8 cellular contexts compared by ENCODE assay signal in genomic region chr11:111531687-111532364, GRCh38. TPM values are rescaled to one million over a fixed set of nuclear protein-coding genes. Genes with fewer than 3 reads are reported as not detected.
DNase-seq lines count a peak whose midpoint lies in the region; ATAC-seq and TF ChIP-seq lines count a peak whose summit lies in the region.

No MANE protein-coding gene starts in this region.

- no peaks in the 10 kb centered on the region for H3K79me2 ChIP-seq in osteoblast (ENCODE audit: insufficient read depth, low read length)

- no peaks in the 10 kb centered on the region for H3K27me3 ChIP-seq in osteoblast (ENCODE audit: insufficient read depth, low read length)

- H3K4me3 ChIP-seq in HEK293 (ENCODE audit: low read depth, low read length): no peak overlapping the region
- peak overlapping the region; percentile 37 for H3K4me3 ChIP-seq in osteoblast (ENCODE audit: insufficient read depth, low read length)
- no peak overlapping the region for H3K4me3 ChIP-seq in coronary artery

- ATAC-seq in activated naive CD8-positive, alpha-beta T cell treated with anti-CD3 and anti-CD28 coated beads, Interleukin-2, amount 50 U/mL, for 24 hours: peak; percentile 99

- H3K4me3 Mint-ChIP-seq in activated naive CD8-positive, alpha-beta T cell treated with anti-CD3 and anti-CD28 coated beads, Interleukin-2, amount 50 U/mL, for 24 hours: peak overlapping the region; percentile 59

- CTCF ChIA-PET in HEK293 (lab: Yijun Ruan, JAX): no interaction called here

- H3K27ac ChIP-seq in HEK293 (ENCODE audit: extremely low read depth, low read depth, low read length): no peak overlapping the region
- peak overlapping the region; percentile 81 for H3K27ac ChIP-seq in osteoblast (ENCODE audit: low read depth, low read length)
- H3K27ac ChIP-seq in coronary artery: no peak overlapping the region

- H3K36me3 ChIP-seq in HEK293 (ENCODE audit: control insufficient read depth in 2 of 2, insufficient read depth in 1 of 2, low read length in 2 of 2) (no peaks in the 10 kb centered on the region), osteoblast (ENCODE audit: insufficient read depth, low read length) (no peaks in the 10 kb centered on the region)

- POLR2A ChIA-PET in HEK293 (lab: Yijun Ruan, JAX): no interaction called here

- H3K4me2 ChIP-seq in osteoblast (ENCODE audit: insufficient read depth, low read length): peak overlapping the region; percentile 73

- H2AFZ ChIP-seq in osteoblast (ENCODE audit: low read length): peak overlapping the region; percentile 83

- peaks cover 57% of the 10 kb centered on the region for H3K4me1 Mint-ChIP-seq in activated naive CD8-positive, alpha-beta T cell treated with anti-CD3 and anti-CD28 coated beads, Interleukin-2, amount 50 U/mL, for 24 hours

- no peaks in the 10 kb centered on the region for H4K20me1 ChIP-seq in osteoblast (ENCODE audit: insufficient read depth, low read length)

- no peaks in the 10 kb centered on the region for H3K9me3 Mint-ChIP-seq in activated naive CD8-positive, alpha-beta T cell treated with anti-CD3 and anti-CD28 coated beads, Interleukin-2, amount 50 U/mL, for 24 hours

- no peaks in the 10 kb centered on the region for H3K9me3 ChIP-seq in HEK293 (ENCODE audit: control insufficient read depth, insufficient read depth, low read depth, low read length)
- no peaks in the 10 kb centered on the region for H3K9me3 ChIP-seq in osteoblast (ENCODE audit: low read depth, low read length)

- H3K27ac Mint-ChIP-seq in activated naive CD8-positive, alpha-beta T cell treated with anti-CD3 and anti-CD28 coated beads, Interleukin-2, amount 50 U/mL, for 24 hours: peak overlapping the region; percentile 96

- no peaks in the 10 kb centered on the region for H3K36me3 Mint-ChIP-seq in activated naive CD8-positive, alpha-beta T cell treated with anti-CD3 and anti-CD28 coated beads, Interleukin-2, amount 50 U/mL, for 24 hours (ENCODE audit: low read depth)

- DNase-seq in EL: peak; percentile 94
- DNase-seq in OCI-M1 (lab: John Stamatoyannopoulos, UW): peak; percentile 57
- peak; percentile 69 for DNase-seq in activated naive CD8-positive, alpha-beta T cell treated with anti-CD3 and anti-CD28 coated beads, Interleukin-2, amount 50 U/mL, for 24 hours
- peak; percentile 93 for DNase-seq in osteoblast (ENCODE audit: insufficient read length, low spot score, missing footprints)
- DNase-seq in coronary artery (ENCODE audit: low spot score): no peak
- no peak for DNase-seq in GM19238 (ENCODE audit: insufficient read length, low spot score)
- DNase-seq in HuH-7 (ENCODE audit: low spot score): no peak

- H3K27me3 Mint-ChIP-seq in activated naive CD8-positive, alpha-beta T cell treated with anti-CD3 and anti-CD28 coated beads, Interleukin-2, amount 50 U/mL, for 24 hours: peaks cover 8% of the 10 kb centered on the region

- H3K4me1 ChIP-seq in HEK293 (ENCODE audit: control insufficient read depth, insufficient read depth, low read length): no peaks in the 10 kb centered on the region
- peaks cover 29% of the 10 kb centered on the region for H3K4me1 ChIP-seq in osteoblast (ENCODE audit: insufficient read depth, low read length)

- TF ChIP-seq CTCF in HEK293 (tag by site-specific recombination; IDR thresholded peaks at IDR 0.05): no peak
- no peak for TF ChIP-seq CTCF in osteoblast (IDR thresholded peaks at IDR 0.05; ENCODE audit: extremely low read depth, low read depth, low read length)
- TF ChIP-seq CTCF in coronary artery (IDR thresholded peaks at IDR 0.05): no peak

TF ChIP-seq in HEK293, 187 proteins besides CTCF, POLR2A, EP300 and RAD21:
- TF ChIP-seq ZNF560 (tag by site-specific recombination; IDR thresholded peaks at IDR 0.05; ENCODE audit: borderline replicate concordance): no peak
- TF ChIP-seq ZIC2 (tag by site-specific recombination; IDR thresholded peaks at IDR 0.05): peak; percentile 52; the same call in 1 of the 2 replicates
- peak; percentile 48; the same call in 1 of the 2 replicates for TF ChIP-seq ZNF660 (tag by site-specific recombination; IDR thresholded peaks at IDR 0.05)
- TF ChIP-seq ZFP69B (tag by site-specific recombination; IDR thresholded peaks at IDR 0.05): peak; percentile 79
- peak; percentile 23; the same call in 1 of the 2 replicates for TF ChIP-seq ZBTB20 (tag by site-specific recombination; IDR thresholded peaks at IDR 0.05)
- peak; percentile 68 for TF ChIP-seq ZNF335 (tag by site-specific recombination; conservative IDR thresholded peaks at IDR 0.05)
- no peak for TF ChIP-seq ZNF146 (tag by site-specific recombination; IDR thresholded peaks at IDR 0.05)
- 0 out of 2 replicates have a peak, but pooled peaks have one; percentile 7 for TF ChIP-seq GLIS1 (tag by site-specific recombination; IDR thresholded peaks at IDR 0.05)
- no peak for TF ChIP-seq TSHZ1 (tag by site-specific recombination; IDR thresholded peaks at IDR 0.05; ENCODE audit: borderline replicate concordance)
- no peak for TF ChIP-seq ZNF658 (tag by site-specific recombination; IDR thresholded peaks at IDR 0.05)
- no peak for TF ChIP-seq HOXD13 (CRISPR knock-in tag; IDR thresholded peaks at IDR 0.05; ENCODE audit: borderline replicate concordance)
- TF ChIP-seq, protein P1, sequence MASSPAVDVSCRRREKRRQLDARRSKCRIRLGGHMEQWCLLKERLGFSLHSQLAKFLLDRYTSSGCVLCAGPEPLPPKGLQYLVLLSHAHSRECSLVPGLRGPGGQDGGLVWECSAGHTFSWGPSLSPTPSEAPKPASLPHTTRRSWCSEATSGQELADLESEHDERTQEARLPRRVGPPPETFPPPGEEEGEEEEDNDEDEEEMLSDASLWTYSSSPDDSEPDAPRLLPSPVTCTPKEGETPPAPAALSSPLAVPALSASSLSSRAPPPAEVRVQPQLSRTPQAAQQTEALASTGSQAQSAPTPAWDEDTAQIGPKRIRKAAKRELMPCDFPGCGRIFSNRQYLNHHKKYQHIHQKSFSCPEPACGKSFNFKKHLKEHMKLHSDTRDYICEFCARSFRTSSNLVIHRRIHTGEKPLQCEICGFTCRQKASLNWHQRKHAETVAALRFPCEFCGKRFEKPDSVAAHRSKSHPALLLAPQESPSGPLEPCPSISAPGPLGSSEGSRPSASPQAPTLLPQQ (tag by site-specific recombination; IDR thresholded peaks at IDR 0.05): peak; percentile 76

RNA-seq across cellular contexts. Expression of gene LAYN, which starts 8.7 kb away (rescaled TPM):
- total RNA-seq in osteoblast: 81.8 and 94.0 TPM in 2 replicates

RNA-seq across cellular contexts. Expression of gene HOATZ, which starts 17.2 kb away (rescaled TPM):
- not detected in 2 replicates for total RNA-seq in osteoblast

RNA-seq across cellular contexts. Expression of gene BTG4, which starts 19.6 kb away (rescaled TPM):
- total RNA-seq in osteoblast: 0.29 TPM in 1 of 2 replicates, not detected in the other

Comparison
In these comparisons a context has a peak if more than half of its experiments do, and no peak if none do; other contexts are left out.
1. DNase-seq: peak in EL (single experiment), OCI-M1 (single experiment), activated naive CD8-positive, alpha-beta T cell treated with anti-CD3 and anti-CD28 coated beads, Interleukin-2, amount 50 U/mL, for 24 hours (single experiment) and osteoblast (single experiment); none in coronary artery (single experiment), GM19238 (single experiment) and HuH-7 (single experiment).